9 cellular contexts compared by ENCODE assay signal in the genomic region with DNA sequence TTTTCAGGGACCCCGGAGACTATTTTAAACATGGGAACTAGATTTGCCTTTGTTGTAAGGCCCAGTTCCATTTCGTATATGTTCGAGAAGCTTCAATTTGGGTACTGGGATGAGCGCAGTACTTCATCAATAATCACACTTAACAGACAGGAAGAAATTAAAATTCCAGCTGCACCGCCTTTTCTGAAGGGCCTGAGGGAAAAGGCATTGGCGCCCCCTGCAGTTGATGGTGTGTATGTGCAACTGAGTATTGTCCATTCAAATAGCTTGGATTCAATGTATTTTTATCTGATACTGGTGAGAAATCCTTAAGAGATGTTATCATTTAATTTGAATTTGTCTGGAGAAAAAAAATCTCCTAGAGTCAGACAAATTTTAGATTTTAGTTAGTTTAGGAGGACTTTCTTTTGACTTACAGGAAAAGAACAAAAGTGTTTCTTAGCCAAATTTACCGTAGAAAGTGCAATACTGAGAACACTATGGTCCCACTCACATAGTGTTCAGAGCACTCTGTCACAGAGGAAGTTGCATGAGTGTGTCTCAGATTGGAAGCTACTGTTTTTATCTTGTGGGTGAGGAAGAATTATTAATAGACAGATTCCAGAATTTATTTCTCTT. TPM values are rescaled to one million over a fixed set of nuclear protein-coding genes. Genes with fewer than 3 reads are reported as not detected.
DNase-seq lines count a peak whose midpoint lies in the region; ATAC-seq, FAIRE-seq and TF ChIP-seq lines count a peak whose summit lies in the region.
"Had no signal": no experiment of that assay in that cellular context is flagged by ENCODE, and none has a peak within 500 bp of the region (broad histone marks: within the 10 kb centered on the region; RNA-seq: fewer than 3 reads in every experiment).

No MANE protein-coding gene starts in this region.

- intact Hi-C loops in CD4-positive, alpha-beta T cell (cut with DNase I, micrococcal nuclease): no loop called here

- H3K4me3 ChIP-seq in HAP-1 (no peak overlapping the region), OCI-LY1 (ENCODE audit: low read depth, low read length, poor library complexity, severe bottlenecking) (no peak overlapping the region), astrocyte (ENCODE audit: insufficient read depth, low read depth, low read length) (no peak overlapping the region), smooth muscle cell (no peak overlapping the region)

- H3K79me2 ChIP-seq in OCI-LY1 (ENCODE audit: insufficient read depth, low read length) (no peaks in the 10 kb centered on the region), astrocyte (ENCODE audit: insufficient read depth, low read length) (no peaks in the 10 kb centered on the region), smooth muscle cell (ENCODE audit: low read depth) (no peaks in the 10 kb centered on the region)

- POLR2A ChIA-PET in CD4-positive, alpha-beta T cell (lab: Charles Lee): no interaction called here

- H3K9me3 ChIP-seq in CD4-positive, alpha-beta T cell (ENCODE audit: control insufficient read depth, low read length): no peaks in the 10 kb centered on the region
- H3K9me3 ChIP-seq in HAP-1: no peaks in the 10 kb centered on the region
- no peaks in the 10 kb centered on the region for H3K9me3 ChIP-seq in OCI-LY1 (ENCODE audit: low read length)
- H3K9me3 ChIP-seq in astrocyte (ENCODE audit: insufficient read depth, low read depth, low read length): no peaks in the 10 kb centered on the region
- no peaks in the 10 kb centered on the region for H3K9me3 ChIP-seq in smooth muscle cell (replicated peaks; ENCODE audit: low read depth)

- TF ChIP-seq CTCF in CD4-positive, alpha-beta T cell (IDR thresholded peaks at IDR 0.05): peak; percentile 40
- TF ChIP-seq CTCF in OCI-LY1 (IDR thresholded peaks at IDR 0.05; ENCODE audit: low read length) (peak; percentile 96), astrocyte (IDR thresholded peaks at IDR 0.05; ENCODE audit: insufficient read depth, low read depth, low read length) (peak; percentile 98), smooth muscle cell (IDR thresholded peaks at IDR 0.05; ENCODE audit: borderline replicate concordance, insufficient read depth, poor library complexity, severe bottlenecking) (peak; percentile 98)

- H3K4me3 Mint-ChIP-seq in CD4-positive, alpha-beta T cell: no peak overlapping the region
- no peak overlapping the region for H3K4me3 Mint-ChIP-seq in astrocyte (ENCODE audit: unreplicated experiment)
- H3K4me3 Mint-ChIP-seq: T-cell had no signal

- H3K4me2 ChIP-seq in OCI-LY1 (ENCODE audit: low read length): no peak overlapping the region
- no peak overlapping the region for H3K4me2 ChIP-seq in astrocyte (ENCODE audit: low read length)
- no peak overlapping the region for H3K4me2 ChIP-seq in smooth muscle cell

- CTCF ChIA-PET in CD4-positive, alpha-beta T cell (lab: Charles Lee): interaction anchor here (1.4 kb wide), 1 partner anchor 14 kb away, joined by 4 read pairs; no protein-coding TSS in a partner anchor

- H3K27ac ChIP-seq in CD4-positive, alpha-beta T cell (ENCODE audit: low read depth, low read length): no peak overlapping the region
- no peak overlapping the region for H3K27ac ChIP-seq in OCI-LY1 (ENCODE audit: low read depth, low read length, poor library complexity, severe bottlenecking)
- H3K27ac ChIP-seq in astrocyte (ENCODE audit: low read depth, low read length): no peak overlapping the region
- H3K27ac ChIP-seq in smooth muscle cell (ENCODE audit: low read depth): no peak overlapping the region

- H3K4me1 Mint-ChIP-seq in CD4-positive, alpha-beta T cell (ENCODE audit: low read depth): peaks cover 8% of the 10 kb centered on the region
- no peaks in the 10 kb centered on the region for H3K4me1 Mint-ChIP-seq in astrocyte (ENCODE audit: low read depth, unreplicated experiment)

- H2AFZ ChIP-seq in OCI-LY1 (ENCODE audit: low read length) (no peak overlapping the region), astrocyte (ENCODE audit: low read depth, low read length) (no peak overlapping the region), smooth muscle cell (ENCODE audit: low read depth) (no peak overlapping the region)

- H3F3A ChIP-seq in OCI-LY1 (ENCODE audit: insufficient read depth, low read length) (no peaks in the 10 kb centered on the region), smooth muscle cell (ENCODE audit: low read depth) (no peaks in the 10 kb centered on the region)

- H3K9me2 ChIP-seq in OCI-LY1 (ENCODE audit: low read depth, low read length): no peaks in the 10 kb centered on the region

- peaks cover 63% of the 10 kb centered on the region for H3K27me3 Mint-ChIP-seq in CD4-positive, alpha-beta T cell
- peaks cover 37% of the 10 kb centered on the region for H3K27me3 Mint-ChIP-seq in astrocyte (ENCODE audit: low read depth, unreplicated experiment)

- H3K36me3 Mint-ChIP-seq in CD4-positive, alpha-beta T cell (ENCODE audit: low read depth): no peaks in the 10 kb centered on the region
- no peaks in the 10 kb centered on the region for H3K36me3 Mint-ChIP-seq in astrocyte (ENCODE audit: low read depth, unreplicated experiment)
- H3K36me3 Mint-ChIP-seq: T-cell had no signal

- no peak overlapping the region for H3K27ac Mint-ChIP-seq in CD4-positive, alpha-beta T cell
- H3K27ac Mint-ChIP-seq in astrocyte (ENCODE audit: unreplicated experiment): no peak overlapping the region

- H3K36me3 ChIP-seq in HAP-1 (replicated peaks): no peaks in the 10 kb centered on the region
- no peaks in the 10 kb centered on the region for H3K36me3 ChIP-seq in OCI-LY1 (ENCODE audit: insufficient read depth, low read length)
- H3K36me3 ChIP-seq in astrocyte (ENCODE audit: insufficient read depth, low read length): no peaks in the 10 kb centered on the region
- no peaks in the 10 kb centered on the region for H3K36me3 ChIP-seq in smooth muscle cell (ENCODE audit: low read depth)

- H3K9ac ChIP-seq in OCI-LY1 (ENCODE audit: low read length): no peak overlapping the region
- no peak overlapping the region for H3K9ac ChIP-seq in astrocyte (ENCODE audit: low read length)
- H3K9ac ChIP-seq in smooth muscle cell (ENCODE audit: low read depth): no peak overlapping the region

- FAIRE-seq in astrocyte (lab: Jason Lieb, UNC): peak; percentile 64

- in situ Hi-C loops in HAP-1 (cut with MboI; ENCODE audit: low sequenced_read_pairs): loop anchor here (10.0 kb wide), 1 partner anchor 516 kb away; no protein-coding TSS in a partner anchor

- no peak for ATAC-seq in CD4-positive, alpha-beta T cell (ENCODE audit: poor library complexity)
- ATAC-seq in GM19463 (IDR thresholded peaks at IDR 0.05; ENCODE audit: unreplicated experiment): no peak
- ATAC-seq: T-cell had no signal

- no peaks in the 10 kb centered on the region for H4K20me1 ChIP-seq in OCI-LY1 (ENCODE audit: insufficient read depth, low read length)
- no peaks in the 10 kb centered on the region for H4K20me1 ChIP-seq in astrocyte (ENCODE audit: insufficient read depth, low read length)
- H4K20me1 ChIP-seq in smooth muscle cell (ENCODE audit: low read depth): no peaks in the 10 kb centered on the region

- H3K4me1 ChIP-seq in HAP-1 (no peaks in the 10 kb centered on the region), OCI-LY1 (ENCODE audit: insufficient read depth, low read length, severe bottlenecking) (no peaks in the 10 kb centered on the region), astrocyte (ENCODE audit: insufficient read depth, low read length) (no peaks in the 10 kb centered on the region), smooth muscle cell (ENCODE audit: low read depth) (no peaks in the 10 kb centered on the region)

- H3K9me3 Mint-ChIP-seq in CD4-positive, alpha-beta T cell: peaks cover 2% of the 10 kb centered on the region
- peaks cover 2% of the 10 kb centered on the region for H3K9me3 Mint-ChIP-seq in astrocyte (ENCODE audit: unreplicated experiment)
- H3K9me3 Mint-ChIP-seq: T-cell had no signal

- peaks cover 26% of the 10 kb centered on the region for H3K27me3 ChIP-seq in CD4-positive, alpha-beta T cell (ENCODE audit: control insufficient read depth, insufficient read depth, low read length)
- H3K27me3 ChIP-seq in HAP-1 (ENCODE audit: low read depth) (peaks cover 28% of the 10 kb centered on the region), OCI-LY1 (ENCODE audit: insufficient read depth, low read length) (no peaks in the 10 kb centered on the region; the same call in 1 of the 2 replicates), astrocyte (ENCODE audit: insufficient read depth, low read length) (peaks cover 41% of the 10 kb centered on the region), smooth muscle cell (ENCODE audit: low read depth) (peaks cover 26% of the 10 kb centered on the region)

- WGBS in smooth muscle cell (ENCODE audit: low lambda C conversion rate): 34% methylated on average over 7 of the region's 7 CpGs

- DNase-seq in CD4-positive, alpha-beta T cell: peak in 4 of 10 experiments; percentile 12 to 42 (median 20)
- peak; percentile 57 to 76 for DNase-seq in HAP-1 (ENCODE audit: low spot score in 2 of 2)
- peak; percentile 5 for DNase-seq in astrocyte (ENCODE audit: low read depth)
- peak; percentile 50 for DNase-seq in iPS-NIHi11 (ENCODE audit: low spot score)
- no peak for DNase-seq in smooth muscle cell (lab: John Stamatoyannopoulos, UW; ENCODE audit: unreplicated experiment)
- DNase-seq in effector CD8-positive, alpha-beta T cell (lab: John Stamatoyannopoulos, UW): no peak

RNA-seq across cellular contexts. Expression of a gene that starts 5.4 kb away (rescaled TPM):
- not detected for total RNA-seq in CD4-positive, alpha-beta T cell
- total RNA-seq in astrocyte (0.98 and 1.7 TPM in 2 replicates), smooth muscle cell (0.22 and 2.9 TPM in 2 replicates)
- 0.49 TPM in 1 of 2 replicates, not detected in the other for polyA plus RNA-seq in smooth muscle cell

Comparison
In these comparisons a context has a peak if more than half of its experiments do, and no peak if none do; other contexts are left out.
1. DNase-seq: peak in HAP-1 (2 of 2), astrocyte (single experiment) and iPS-NIHi11 (single experiment); none in smooth muscle cell (single experiment) and effector CD8-positive, alpha-beta T cell (single experiment).
2. CTCF ChIP-seq: peak in every context shown above with its lines; median percentile 98 in astrocyte; 98 in smooth muscle cell; 96 in OCI-LY1; 40 in CD4-positive, alpha-beta T cell.